ENCODE assay signal across 15 cellular contexts in the genomic region with DNA sequence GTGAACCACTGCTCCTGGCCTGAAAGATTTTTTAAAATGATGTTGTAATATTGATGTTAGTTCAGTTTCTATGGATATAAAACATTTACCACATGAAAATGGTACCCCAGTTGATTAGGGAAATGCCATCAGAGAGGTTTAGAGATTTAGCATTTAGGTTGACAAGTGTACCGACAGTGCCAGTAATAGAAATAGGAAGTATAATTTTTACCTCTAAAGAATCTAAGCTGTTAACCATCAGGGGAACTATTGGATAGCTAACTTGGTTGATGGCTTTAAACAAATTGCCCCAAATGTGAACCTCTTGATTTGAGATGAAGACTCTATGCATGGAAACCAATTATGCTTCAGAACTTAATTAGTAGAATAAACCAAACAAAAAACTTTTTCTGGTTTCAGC.
"Had no signal": no experiment of that assay in that cellular context is flagged by ENCODE, and none has a peak within 500 bp of the region (broad histone marks: within the 10 kb centered on the region; RNA-seq: fewer than 3 reads in every experiment).

No MANE protein-coding gene starts in this region.

- H3K4me3 ChIP-seq: breast epithelium, lower lobe of right lung, sigmoid colon had no signal

- H3K36me3 ChIP-seq: breast epithelium, sigmoid colon had no signal

- H3K9me3 Mint-ChIP-seq: activated CD4-positive, alpha-beta memory T cell treated with anti-CD3 and anti-CD28 coated beads for 36 hours; nephron had no signal

- DNase-seq: activated CD4-positive, alpha-beta memory T cell treated with anti-CD3 and anti-CD28 coated beads for 36 hours; activated CD4-positive, CD25-positive, alpha-beta regulatory T cell treated with anti-CD3 and anti-CD28 coated beads, Interleukin-2, amount 50 U/mL, for 72 hours; activated naive CD4-positive, alpha-beta T cell; activated T-cell treated with anti-CD3 and anti-CD28 coated beads, Interleukin-2, amount 50 U/mL, for 48 hours; aorta; dermis blood vessel endothelial cell; erythroblast; left cardiac atrium; lower lobe of right lung; sigmoid colon; stimulated activated naive CD4-positive, alpha-beta T cell; T-helper 17 cell; trophoblast cell had no signal

- H3K27ac Mint-ChIP-seq: activated CD4-positive, alpha-beta memory T cell treated with anti-CD3 and anti-CD28 coated beads for 36 hours; T-helper 17 cell had no signal

- ATAC-seq: left cardiac atrium, lower lobe of right lung, T-helper 17 cell had no signal

- H3K27me3 Mint-ChIP-seq: activated CD4-positive, alpha-beta memory T cell treated with anti-CD3 and anti-CD28 coated beads for 36 hours; T-helper 17 cell had no signal

- H3K27me3 ChIP-seq: breast epithelium, sigmoid colon had no signal

- H3K9me3 ChIP-seq: breast epithelium, lower lobe of right lung, sigmoid colon had no signal

- H3K27ac ChIP-seq: breast epithelium, lower lobe of right lung, sigmoid colon had no signal

- H3K4me3 Mint-ChIP-seq: activated CD4-positive, alpha-beta memory T cell treated with anti-CD3 and anti-CD28 coated beads for 36 hours; nephron; T-helper 17 cell had no signal
